Comparison of ENCODE assay signal across 1 cellular context in genomic region chr19:18224525-18225354, GRCh38.
TF ChIP-seq lines count a peak whose summit lies in the region.

No MANE protein-coding gene starts in this region.

TF ChIP-seq in K562, 482 proteins besides CTCF, POLR2A, EP300 and RAD21 (continues in another document):
- TF ChIP-seq RBM34 (IDR thresholded peaks at IDR 0.05; ENCODE audit: borderline replicate concordance, insufficient read depth, low read length) (no peak), ZNF780A (CRISPR knock-in tag; IDR thresholded peaks at IDR 0.05) (no peak), ZNF699 (CRISPR knock-in tag; IDR thresholded peaks at IDR 0.05; ENCODE audit: insufficient replicate concordance) (no peak), ZNF3 (CRISPR knock-in tag; IDR thresholded peaks at IDR 0.05) (no peak), KDM1A (IDR thresholded peaks at IDR 0.05) (peak in 1 of 2 experiments; percentile 7; a peak in 1 of 4 replicates), HMGN3 (IDR thresholded peaks at IDR 0.05; ENCODE audit: borderline replicate concordance, extremely low read depth, insufficient read length, low read depth, low read length) (peak; percentile 24), NBN (IDR thresholded peaks at IDR 0.05; ENCODE audit: low read depth) (no peak), SIN3B (IDR thresholded peaks at IDR 0.05; ENCODE audit: low read depth) (no peak), CREB1 (IDR thresholded peaks at IDR 0.05) (peak; percentile 41; the same call in 1 of the 2 replicates), CREB1 (CRISPR knock-in tag; IDR thresholded peaks at IDR 0.05) (peak; percentile 63; the same call in 1 of the 2 replicates), STAG1 (CRISPR knock-in tag; IDR thresholded peaks at IDR 0.05; ENCODE audit: borderline replicate concordance) (no peak; the same call in 1 of the 2 replicates), FOXO4 (CRISPR knock-in tag; IDR thresholded peaks at IDR 0.05) (no peak), ZNF140 (CRISPR knock-in tag; IDR thresholded peaks at IDR 0.05) (no peak), CAMTA2 (CRISPR knock-in tag; conservative IDR thresholded peaks at IDR 0.05) (0 out of 2 replicates have a peak, but pooled peaks have one; percentile 36), CBFA2T3 (IDR thresholded peaks at IDR 0.05) (peak; percentile 9; the same call in 1 of the 2 replicates), UBTF (IDR thresholded peaks at IDR 0.05; ENCODE audit: borderline replicate concordance in 1 of 2, low read depth in 2 of 2, low read length in 2 of 2) (no peak), NR4A1 (CRISPR knock-in tag; IDR thresholded peaks at IDR 0.05) (no peak), NR4A1 (tag; IDR thresholded peaks at IDR 0.05) (no peak), KHSRP (IDR thresholded peaks at IDR 0.05) (no peak), MEIS2 (IDR thresholded peaks at IDR 0.05; ENCODE audit: partially characterized antibody) (no peak), ERF (CRISPR knock-in tag; IDR thresholded peaks at IDR 0.05) (no peak), RNF2 (IDR thresholded peaks at IDR 0.05) (no peak), NKRF (IDR thresholded peaks at IDR 0.05; ENCODE audit: borderline replicate concordance) (no peak), POLR2B (IDR thresholded peaks at IDR 0.05; ENCODE audit: low read depth, partially characterized antibody) (no peak), RREB1 (CRISPR knock-in tag; IDR thresholded peaks at IDR 0.05) (no peak), POLR2G (IDR thresholded peaks at IDR 0.05; ENCODE audit: low read depth, low read length) (no peak; the same call in 1 of the 2 replicates), NFIC (IDR thresholded peaks at IDR 0.05) (peak; percentile 56), MAX (CRISPR knock-in tag; IDR thresholded peaks at IDR 0.05) (0 out of 2 replicates have a peak, but pooled peaks have one; percentile 24), SREBF1 (IDR thresholded peaks at IDR 0.05; ENCODE audit: borderline replicate concordance, low read depth, low read length) (no peak), KAT8 (IDR thresholded peaks at IDR 0.05; ENCODE audit: low read depth) (no peak), ZBTB34 (CRISPR knock-in tag; IDR thresholded peaks at IDR 0.05) (no peak), ZFP36 (IDR thresholded peaks at IDR 0.05; ENCODE audit: low read depth, low read length, partially characterized antibody) (no peak), NONO (IDR thresholded peaks at IDR 0.05; ENCODE audit: low read depth in 2 of 2, low read length in 1 of 2) (no peak), ZNF224 (CRISPR knock-in tag; IDR thresholded peaks at IDR 0.05) (no peak), SMC3 (conservative IDR thresholded peaks at IDR 0.05; ENCODE audit: insufficient read depth, low read depth, low read length) (no peak)
- TF ChIP-seq, protein P1, sequence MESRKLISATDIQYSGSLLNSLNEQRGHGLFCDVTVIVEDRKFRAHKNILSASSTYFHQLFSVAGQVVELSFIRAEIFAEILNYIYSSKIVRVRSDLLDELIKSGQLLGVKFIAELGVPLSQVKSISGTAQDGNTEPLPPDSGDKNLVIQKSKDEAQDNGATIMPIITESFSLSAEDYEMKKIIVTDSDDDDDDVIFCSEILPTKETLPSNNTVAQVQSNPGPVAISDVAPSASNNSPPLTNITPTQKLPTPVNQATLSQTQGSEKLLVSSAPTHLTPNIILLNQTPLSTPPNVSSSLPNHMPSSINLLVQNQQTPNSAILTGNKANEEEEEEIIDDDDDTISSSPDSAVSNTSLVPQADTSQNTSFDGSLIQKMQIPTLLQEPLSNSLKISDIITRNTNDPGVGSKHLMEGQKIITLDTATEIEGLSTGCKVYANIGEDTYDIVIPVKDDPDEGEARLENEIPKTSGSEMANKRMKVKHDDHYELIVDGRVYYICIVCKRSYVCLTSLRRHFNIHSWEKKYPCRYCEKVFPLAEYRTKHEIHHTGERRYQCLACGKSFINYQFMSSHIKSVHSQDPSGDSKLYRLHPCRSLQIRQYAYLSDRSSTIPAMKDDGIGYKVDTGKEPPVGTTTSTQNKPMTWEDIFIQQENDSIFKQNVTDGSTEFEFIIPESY (CRISPR knock-in tag; IDR thresholded peaks at IDR 0.05): peak; percentile 96
- TF ChIP-seq, protein P2, sequence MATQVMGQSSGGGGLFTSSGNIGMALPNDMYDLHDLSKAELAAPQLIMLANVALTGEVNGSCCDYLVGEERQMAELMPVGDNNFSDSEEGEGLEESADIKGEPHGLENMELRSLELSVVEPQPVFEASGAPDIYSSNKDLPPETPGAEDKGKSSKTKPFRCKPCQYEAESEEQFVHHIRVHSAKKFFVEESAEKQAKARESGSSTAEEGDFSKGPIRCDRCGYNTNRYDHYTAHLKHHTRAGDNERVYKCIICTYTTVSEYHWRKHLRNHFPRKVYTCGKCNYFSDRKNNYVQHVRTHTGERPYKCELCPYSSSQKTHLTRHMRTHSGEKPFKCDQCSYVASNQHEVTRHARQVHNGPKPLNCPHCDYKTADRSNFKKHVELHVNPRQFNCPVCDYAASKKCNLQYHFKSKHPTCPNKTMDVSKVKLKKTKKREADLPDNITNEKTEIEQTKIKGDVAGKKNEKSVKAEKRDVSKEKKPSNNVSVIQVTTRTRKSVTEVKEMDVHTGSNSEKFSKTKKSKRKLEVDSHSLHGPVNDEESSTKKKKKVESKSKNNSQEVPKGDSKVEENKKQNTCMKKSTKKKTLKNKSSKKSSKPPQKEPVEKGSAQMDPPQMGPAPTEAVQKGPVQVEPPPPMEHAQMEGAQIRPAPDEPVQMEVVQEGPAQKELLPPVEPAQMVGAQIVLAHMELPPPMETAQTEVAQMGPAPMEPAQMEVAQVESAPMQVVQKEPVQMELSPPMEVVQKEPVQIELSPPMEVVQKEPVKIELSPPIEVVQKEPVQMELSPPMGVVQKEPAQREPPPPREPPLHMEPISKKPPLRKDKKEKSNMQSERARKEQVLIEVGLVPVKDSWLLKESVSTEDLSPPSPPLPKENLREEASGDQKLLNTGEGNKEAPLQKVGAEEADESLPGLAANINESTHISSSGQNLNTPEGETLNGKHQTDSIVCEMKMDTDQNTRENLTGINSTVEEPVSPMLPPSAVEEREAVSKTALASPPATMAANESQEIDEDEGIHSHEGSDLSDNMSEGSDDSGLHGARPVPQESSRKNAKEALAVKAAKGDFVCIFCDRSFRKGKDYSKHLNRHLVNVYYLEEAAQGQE (CRISPR knock-in tag; IDR thresholded peaks at IDR 0.05; ENCODE audit: low read depth): 0 out of 2 replicates have a peak, but pooled peaks have one; percentile 17
- TF ChIP-seq, protein P3, sequence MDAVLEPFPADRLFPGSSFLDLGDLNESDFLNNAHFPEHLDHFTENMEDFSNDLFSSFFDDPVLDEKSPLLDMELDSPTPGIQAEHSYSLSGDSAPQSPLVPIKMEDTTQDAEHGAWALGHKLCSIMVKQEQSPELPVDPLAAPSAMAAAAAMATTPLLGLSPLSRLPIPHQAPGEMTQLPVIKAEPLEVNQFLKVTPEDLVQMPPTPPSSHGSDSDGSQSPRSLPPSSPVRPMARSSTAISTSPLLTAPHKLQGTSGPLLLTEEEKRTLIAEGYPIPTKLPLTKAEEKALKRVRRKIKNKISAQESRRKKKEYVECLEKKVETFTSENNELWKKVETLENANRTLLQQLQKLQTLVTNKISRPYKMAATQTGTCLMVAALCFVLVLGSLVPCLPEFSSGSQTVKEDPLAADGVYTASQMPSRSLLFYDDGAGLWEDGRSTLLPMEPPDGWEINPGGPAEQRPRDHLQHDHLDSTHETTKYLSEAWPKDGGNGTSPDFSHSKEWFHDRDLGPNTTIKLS (IDR thresholded peaks at IDR 0.05; ENCODE audit: borderline replicate concordance, low read depth): no peak
- TF ChIP-seq, protein P4, sequence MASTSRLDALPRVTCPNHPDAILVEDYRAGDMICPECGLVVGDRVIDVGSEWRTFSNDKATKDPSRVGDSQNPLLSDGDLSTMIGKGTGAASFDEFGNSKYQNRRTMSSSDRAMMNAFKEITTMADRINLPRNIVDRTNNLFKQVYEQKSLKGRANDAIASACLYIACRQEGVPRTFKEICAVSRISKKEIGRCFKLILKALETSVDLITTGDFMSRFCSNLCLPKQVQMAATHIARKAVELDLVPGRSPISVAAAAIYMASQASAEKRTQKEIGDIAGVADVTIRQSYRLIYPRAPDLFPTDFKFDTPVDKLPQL (IDR thresholded peaks at IDR 0.05; ENCODE audit: extremely low read depth, insufficient read length): no peak
